ENCODE assay signal across 1 cellular context in genomic region chr11:556857-557256, GRCh38.
TF ChIP-seq lines count a peak whose summit lies in the region.

No MANE protein-coding gene starts in this region.

TF ChIP-seq in GM23338, 12 proteins besides CTCF, POLR2A, EP300 and RAD21:
- TF ChIP-seq POLR2AphosphoS5 (IDR thresholded peaks at IDR 0.05; ENCODE audit: low read depth) (no peak), NANOG (IDR thresholded peaks at IDR 0.05; ENCODE audit: borderline replicate concordance) (no peak), ZNF331 (CRISPR knock-in tag; IDR thresholded peaks at IDR 0.05; ENCODE audit: low read depth) (no peak), CREB1 (CRISPR knock-in tag; IDR thresholded peaks at IDR 0.05; ENCODE audit: low read depth) (no peak), ZNF114 (CRISPR knock-in tag; IDR thresholded peaks at IDR 0.05) (no peak), EZH2phosphoT487 (IDR thresholded peaks at IDR 0.05; ENCODE audit: unreplicated experiment) (no peak), ETS1 (IDR thresholded peaks at IDR 0.05) (no peak), ZNF462 (CRISPR knock-in tag; IDR thresholded peaks at IDR 0.05) (no peak), REST (IDR thresholded peaks at IDR 0.05; ENCODE audit: unreplicated experiment) (no peak), EZH2 (IDR thresholded peaks at IDR 0.05; ENCODE audit: low read depth, unreplicated experiment) (no peak), JUNB (IDR thresholded peaks at IDR 0.05; ENCODE audit: unreplicated experiment) (no peak), STAT1 (IDR thresholded peaks at IDR 0.05; ENCODE audit: unreplicated experiment) (no peak)
